Comparison of ENCODE assay signal across 10 cellular contexts in the genomic region with DNA sequence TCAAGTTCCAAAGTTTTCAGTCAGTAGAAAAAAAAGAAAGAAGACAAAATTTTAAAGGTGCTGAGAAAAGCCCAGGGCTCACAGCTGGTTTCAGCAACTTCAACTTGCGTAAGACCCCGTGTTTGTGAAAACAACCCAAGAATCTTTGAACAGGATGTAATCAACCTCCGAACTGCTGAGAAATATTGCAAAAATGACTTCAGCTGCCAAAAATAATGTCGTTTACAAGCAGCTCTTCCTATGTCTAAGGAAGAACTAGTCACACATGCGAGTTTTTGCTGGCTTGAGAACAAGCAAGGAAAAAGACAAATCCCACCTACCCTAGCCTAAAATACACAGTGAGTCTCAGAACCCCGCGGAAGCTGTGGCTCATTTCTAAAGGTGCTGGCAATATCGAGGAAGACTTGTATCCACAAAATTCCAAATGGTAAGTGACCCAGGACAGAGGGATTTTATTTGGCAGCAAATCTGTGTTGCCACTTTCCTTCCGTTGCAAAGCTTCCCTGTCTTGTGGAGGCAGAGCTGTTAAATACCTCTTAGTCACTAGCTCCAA. TPM values are rescaled to one million over a fixed set of nuclear protein-coding genes. Genes with fewer than 3 reads are reported as not detected.
A peak's percentile ranks its signal among the peaks of the same experiment; 100 is the strongest.
DNase-seq lines count a peak whose midpoint lies in the region; ATAC-seq and TF ChIP-seq lines count a peak whose summit lies in the region.
"Had no signal": no experiment of that assay in that cellular context is flagged by ENCODE, and none has a peak within 500 bp of the region (broad histone marks: within the 10 kb centered on the region; RNA-seq: fewer than 3 reads in every experiment).

No MANE protein-coding gene starts in this region.

- H3F3A ChIP-seq in PC-3 (ENCODE audit: low read length, unreplicated experiment) (no peaks in the 10 kb centered on the region), neural progenitor cell (ENCODE audit: low read depth) (no peaks in the 10 kb centered on the region)

- no peak overlapping the region for H3K27ac Mint-ChIP-seq in neural progenitor cell
- H3K27ac Mint-ChIP-seq in T-helper 2 cell treated with Interferon-gamma antibody and Interleukin-4, amounts not matched to agents 5 μg/mL and 100 μg/mL, for 36 hours = no peak overlapping the region

- H3K9me2 ChIP-seq in PC-3 (replicated peaks; ENCODE audit: low read length) = no peaks in the 10 kb centered on the region

- DNase-seq in AG09309 (ENCODE audit: low read depth) = peak; percentile 83
- peak; percentile 56 for DNase-seq in PC-3
- DNase-seq in fibroblast of mammary gland (ENCODE audit: low read depth) = peak; percentile 91
- DNase-seq in neural progenitor cell (ENCODE audit: low spot score) = no peak
- no peak for DNase-seq in NCI-H2081 treated with DMSO at 0.1 percent for 48 hours (lab: John Stamatoyannopoulos, UW)
- no peak for DNase-seq in amniotic stem cell (lab: John Stamatoyannopoulos, UW)
- no peak for DNase-seq in T-helper 2 cell treated with Interferon-gamma antibody and Interleukin-4, amounts not matched to agents 5 μg/mL and 100 μg/mL, for 36 hours (ENCODE audit: low spot score)
- DNase-seq: activated T-cell treated with anti-CD3 and anti-CD28 coated beads, Interleukin-2, amount 50 U/mL, for 1 hour had no signal

- POLR2A ChIA-PET in PC-3 (lab: Charles Lee; ENCODE audit: unreplicated experiment) = no interaction called here

- no peaks in the 10 kb centered on the region for H3K36me3 Mint-ChIP-seq in neural progenitor cell
- no peaks in the 10 kb centered on the region for H3K36me3 Mint-ChIP-seq in T-helper 2 cell treated with Interferon-gamma antibody and Interleukin-4, amounts not matched to agents 5 μg/mL and 100 μg/mL, for 36 hours (ENCODE audit: low read depth)

- H3K27me3 ChIP-seq in PC-3 (ENCODE audit: low read length) (no peaks in the 10 kb centered on the region), neural progenitor cell (no peaks in the 10 kb centered on the region)
- H3K27me3 ChIP-seq: BLaER1 had no signal

- H3K4me1 ChIP-seq in PC-3 (ENCODE audit: insufficient read depth, low read length) (peaks cover 12% of the 10 kb centered on the region), neural progenitor cell (peaks cover 4% of the 10 kb centered on the region)
- H3K4me1 ChIP-seq: BLaER1 had no signal

- H3K27ac ChIP-seq in PC-3 (ENCODE audit: low read length) (peak overlapping the region; percentile 43), neural progenitor cell (no peak overlapping the region)
- H3K27ac ChIP-seq: BLaER1 had no signal

- H3K9me3 Mint-ChIP-seq in neural progenitor cell = no peaks in the 10 kb centered on the region
- no peaks in the 10 kb centered on the region for H3K9me3 Mint-ChIP-seq in T-helper 2 cell treated with Interferon-gamma antibody and Interleukin-4, amounts not matched to agents 5 μg/mL and 100 μg/mL, for 36 hours

- no TSS peak for BruUV-seq in PC-3 (replicated peaks; lab: Mats Ljungman, UMichigan)

- TF ChIP-seq CTCF in AG09309 (IDR thresholded peaks at IDR 0.05; ENCODE audit: control insufficient read depth, insufficient read depth, low read depth, low read length, missing control alignments) (no peak), PC-3 (conservative IDR thresholded peaks at IDR 0.05; ENCODE audit: low read depth, low read length) (no peak), fibroblast of mammary gland (conservative IDR thresholded peaks at IDR 0.05; ENCODE audit: control insufficient read depth, insufficient read depth, low read depth, low read length) (no peak), neural progenitor cell (IDR thresholded peaks at IDR 0.05) (no peak)

- no peak overlapping the region for H3K4me3 Mint-ChIP-seq in neural progenitor cell
- H3K4me3 Mint-ChIP-seq in T-helper 2 cell treated with Interferon-gamma antibody and Interleukin-4, amounts not matched to agents 5 μg/mL and 100 μg/mL, for 36 hours = no peak overlapping the region

- H3K4me2 ChIP-seq in PC-3 (ENCODE audit: low read length) = peak overlapping the region; percentile 77
- H3K4me2 ChIP-seq in neural progenitor cell = no peak overlapping the region
- H3K4me2 ChIP-seq: BLaER1 had no signal

- H3K9me3 ChIP-seq in PC-3 (ENCODE audit: low read length) (no peaks in the 10 kb centered on the region), neural progenitor cell (ENCODE audit: low read depth) (no peaks in the 10 kb centered on the region)
- H3K9me3 ChIP-seq: BLaER1 had no signal

- no peaks in the 10 kb centered on the region for H3K36me3 ChIP-seq in PC-3 (ENCODE audit: low read depth, low read length)
- H3K36me3 ChIP-seq in neural progenitor cell = no peaks in the 10 kb centered on the region
- H3K36me3 ChIP-seq: BLaER1 had no signal

- H3K4me1 Mint-ChIP-seq in neural progenitor cell = no peaks in the 10 kb centered on the region
- H3K4me1 Mint-ChIP-seq in T-helper 2 cell treated with Interferon-gamma antibody and Interleukin-4, amounts not matched to agents 5 μg/mL and 100 μg/mL, for 36 hours (ENCODE audit: low read depth) = no peaks in the 10 kb centered on the region

- intact Hi-C loops in PC-3 (cut with micrococcal nuclease) = no loop called here

- H3K79me2 ChIP-seq in PC-3 (ENCODE audit: low read length) (no peaks in the 10 kb centered on the region), neural progenitor cell (ENCODE audit: low read depth) (no peaks in the 10 kb centered on the region)

- peak overlapping the region; percentile 80 for H2AFZ ChIP-seq in PC-3 (ENCODE audit: low read length)
- peak overlapping the region; percentile 64 for H2AFZ ChIP-seq in neural progenitor cell (replicated peaks)

- H4K20me1 ChIP-seq in PC-3 (ENCODE audit: low read length) (no peaks in the 10 kb centered on the region), neural progenitor cell (ENCODE audit: low read depth) (no peaks in the 10 kb centered on the region)
- H4K20me1 ChIP-seq: BLaER1 had no signal

- H3K4me3 ChIP-seq in AG09309 (ENCODE audit: control insufficient read depth, low read depth, low read length) = peak overlapping the region; percentile 2; the same call in 1 of the 2 replicates
- peak overlapping the region; percentile 57 for H3K4me3 ChIP-seq in PC-3 (ENCODE audit: low read length)
- H3K4me3 ChIP-seq in fibroblast of mammary gland (ENCODE audit: control insufficient read depth, low read depth, low read length) = peak overlapping the region; percentile 46
- no peak overlapping the region for H3K4me3 ChIP-seq in neural progenitor cell
- H3K4me3 ChIP-seq: BLaER1 had no signal

- H3K9ac ChIP-seq in PC-3 (ENCODE audit: low read length) (peak overlapping the region; percentile 14; the same call in 1 of the 2 replicates), neural progenitor cell (no peak overlapping the region)
- H3K9ac ChIP-seq: BLaER1 had no signal

- peak; percentile 61 for ATAC-seq in PC-3
- ATAC-seq in SK-N-SH treated with all-trans-retinoic acid at 6 μM for 48 hours = no peak

- H3K27me3 Mint-ChIP-seq in neural progenitor cell (ENCODE audit: insufficient read depth, low read depth) = no peaks in the 10 kb centered on the region
- H3K27me3 Mint-ChIP-seq in T-helper 2 cell treated with Interferon-gamma antibody and Interleukin-4, amounts not matched to agents 5 μg/mL and 100 μg/mL, for 36 hours (ENCODE audit: low read depth) = no peaks in the 10 kb centered on the region

- CTCF ChIA-PET in PC-3 (lab: Charles Lee) = interaction anchor here (0.7 kb wide), 1 partner anchor 140 kb away, joined by 3 read pairs; no protein-coding TSS in a partner anchor

TF ChIP-seq in SK-N-SH treated with all-trans-retinoic acid at 6 μM for 48 hours, 23 proteins besides CTCF, POLR2A, EP300 and RAD21:
- TF ChIP-seq CSDC2 (CRISPR knock-in tag; IDR thresholded peaks at IDR 0.05) (no peak), ESRRG (CRISPR knock-in tag; IDR thresholded peaks at IDR 0.05) (no peak)

RNA-seq across cellular contexts. Expression of a gene that starts 59.8 kb away (rescaled TPM):
- total RNA-seq in PC-3 (2014; rRNA removed) = 1.3 and 1.6 TPM in 2 replicates
- 6.5 and 9.6 TPM in 2 replicates for total RNA-seq in neural progenitor cell (ENCODE audit: low replicate concordance)

Comparison
In these comparisons a context has a peak if more than half of its experiments do, and no peak if none do; other contexts are left out.
1. DNase-seq: peak in AG09309 (single experiment), PC-3 (single experiment) and fibroblast of mammary gland (single experiment); none in neural progenitor cell (single experiment), NCI-H2081 treated with DMSO at 0.1 percent for 48 hours (single experiment), amniotic stem cell (single experiment) and T-helper 2 cell treated with Interferon-gamma antibody and Interleukin-4, amounts not matched to agents 5 μg/mL and 100 μg/mL, for 36 hours (single experiment).